12 cellular contexts compared by ENCODE assay signal in the genomic region with DNA sequence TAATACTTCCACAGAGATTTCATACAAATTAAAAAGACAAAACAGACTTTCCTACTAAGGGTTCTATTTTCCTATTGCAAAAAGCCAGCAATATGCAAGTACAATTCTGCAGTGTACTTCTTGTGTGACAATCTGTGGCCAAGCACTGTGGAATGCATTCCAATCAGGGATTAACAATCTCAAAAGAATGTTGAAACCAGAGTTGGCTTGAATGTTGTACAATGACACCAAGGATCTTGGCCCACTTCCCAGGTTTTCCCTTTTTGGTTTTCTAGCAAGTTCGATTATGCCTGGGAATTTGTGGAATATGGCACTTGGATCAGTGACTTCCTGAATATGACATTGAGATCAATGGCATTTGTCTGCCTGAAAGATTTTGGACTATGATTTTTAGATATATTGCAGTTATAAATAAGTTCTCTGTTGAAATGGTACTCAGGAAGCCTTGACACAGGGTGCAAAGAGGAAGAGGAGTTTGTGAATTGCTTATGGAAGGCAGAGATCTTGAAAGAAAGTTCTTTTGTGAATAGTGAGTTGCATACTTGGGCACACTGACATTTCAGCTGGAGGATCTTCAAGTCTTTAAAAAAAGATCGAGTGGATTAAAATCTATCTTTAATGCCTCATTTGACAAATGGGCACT.
DNase-seq lines count a peak whose midpoint lies in the region; ATAC-seq, FAIRE-seq and TF ChIP-seq lines count a peak whose summit lies in the region.
"Had no signal": no experiment of that assay in that cellular context is flagged by ENCODE, and none has a peak within 500 bp of the region (broad histone marks: within the 10 kb centered on the region; RNA-seq: fewer than 3 reads in every experiment).

No MANE protein-coding gene starts in this region.

- DNase-seq in IMR-90 (peak; percentile 88), choroid plexus epithelial cell (ENCODE audit: low read depth) (peak; percentile 83), HepG2 (ENCODE audit: low spot score) (peak; percentile 69), thoracic aorta (ENCODE audit: low spot score) (no peak), NCI-H2196 (lab: John Stamatoyannopoulos, UW; ENCODE audit: unreplicated experiment) (no peak), AML-193 (lab: John Stamatoyannopoulos, UW) (no peak)
- DNase-seq: activated CD8-positive, alpha-beta memory T cell treated with anti-CD3 and anti-CD28 coated beads, Interleukin-2, amount 50 U/mL, for 48 hours; endodermal cell had no signal

- peak overlapping the region; percentile 35; the same call in 1 of the 2 replicates for H3K27ac ChIP-seq in IMR-90 (ENCODE audit: insufficient read depth, low read length)
- H3K27ac ChIP-seq in HepG2 (ENCODE audit: extremely low read length, insufficient read depth, low read length): no peak overlapping the region
- H3K27ac ChIP-seq in thoracic aorta: peak overlapping the region in 1 of 2 donors; percentile 6
- H3K27ac ChIP-seq: parathyroid adenoma had no signal

- TF ChIP-seq EP300 in HepG2 (IDR thresholded peaks at IDR 0.05; ENCODE audit: low read depth in 2 of 2, low read length in 2 of 2): no peak
- no peak for TF ChIP-seq EP300 in HepG2 (CRISPR knock-in tag; IDR thresholded peaks at IDR 0.05; ENCODE audit: borderline replicate concordance)

- no peaks in the 10 kb centered on the region for H3K36me3 ChIP-seq in IMR-90 (ENCODE audit: control insufficient read depth, insufficient read depth, low read length)
- H3K36me3 ChIP-seq in HepG2 (replicated peaks in 1 of 2; ENCODE audit: control insufficient read depth in 1 of 2, insufficient read depth in 2 of 2, low read length in 2 of 2): no peaks in the 10 kb centered on the region
- no peaks in the 10 kb centered on the region for H3K36me3 ChIP-seq in thoracic aorta

- 0% methylated on average over 1 of the region's 2 CpGs; no CpG with 5 or more reads in 1 of the 2 experiments for WGBS in IMR-90 (ENCODE audit: extremely low coverage in 2 of 2, insufficient read length in 1 of 2), 2 experiments
- whole genome bisulfite sequencing in HepG2 (ENCODE audit: low lambda C conversion rate): 60% methylated on average over 2 of the region's 2 CpGs

- H2AFZ ChIP-seq in IMR-90 (replicated peaks; ENCODE audit: low read length, poor library complexity): no peak overlapping the region
- no peak overlapping the region for H2AFZ ChIP-seq in HepG2 (ENCODE audit: low read length)
- H2AFZ ChIP-seq: parathyroid adenoma had no signal

- H3K56ac ChIP-seq in IMR-90 (ENCODE audit: extremely low read depth, insufficient read depth, low read length): peak overlapping the region; percentile 30

- H3K27me3 ChIP-seq in IMR-90 (ENCODE audit: control insufficient read depth, insufficient read depth, low read length) (no peaks in the 10 kb centered on the region), HepG2 (ENCODE audit: control insufficient read depth in 1 of 2, insufficient read depth in 2 of 2, low read length in 2 of 2) (no peaks in the 10 kb centered on the region), thoracic aorta (replicated peaks; ENCODE audit: insufficient read depth) (no peaks in the 10 kb centered on the region)

- H3K79me1 ChIP-seq in IMR-90 (ENCODE audit: low read depth in 1 of 2, low read length in 2 of 2): no peaks in the 10 kb centered on the region; a peak in 1 of 4 replicates

- peak overlapping the region; percentile 72 for H3K14ac ChIP-seq in IMR-90 (replicated peaks; ENCODE audit: low read depth, low read length)

- H3K9me1 ChIP-seq in IMR-90 (ENCODE audit: insufficient read depth, low read length): peaks cover 7% of the 10 kb centered on the region; the same call in 1 of the 2 replicates

- peak overlapping the region; percentile 89 for H2BK5ac ChIP-seq in IMR-90 (ENCODE audit: low read depth, low read length, poor library complexity, severe bottlenecking)

- H3K79me2 ChIP-seq in HepG2 (ENCODE audit: insufficient read depth, low read length): no peaks in the 10 kb centered on the region
- H3K79me2 ChIP-seq: parathyroid adenoma had no signal

- CTCF ChIA-PET in IMR-90 (lab: Yijun Ruan, JAX): interaction anchor here (0.6 kb wide), 1 partner anchor 110 kb away, joined by 3 read pairs; no protein-coding TSS in a partner anchor
- CTCF ChIA-PET in HepG2 (lab: Yijun Ruan, JAX; ENCODE audit: low intra/inter-chr PET ratio, low total read pairs): no interaction called here

- BruUV-seq in IMR-90 (replicated peaks; lab: Mats Ljungman, UMichigan) (no TSS peak), HepG2 (replicated peaks; lab: Mats Ljungman, UMichigan) (no TSS peak)

- H4K8ac ChIP-seq in IMR-90 (ENCODE audit: low read depth in 2 of 2, low read length in 2 of 2): peak overlapping the region; percentile 9 to 43; a peak in 2 of 4 replicates

- H3K23ac ChIP-seq in IMR-90 (ENCODE audit: low read depth, low read length): 0 out of 2 replicates have a peak overlapping the region, but pooled peaks have one; percentile 4

- H3K4me1 ChIP-seq in IMR-90 (ENCODE audit: control insufficient read depth, insufficient read depth, low read length): peaks cover 14% of the 10 kb centered on the region
- peaks cover 17% of the 10 kb centered on the region for H3K4me1 ChIP-seq in HepG2 (ENCODE audit: insufficient read depth, low read length)
- peaks cover 20 to 47% of the 10 kb centered on the region in 2 donors for H3K4me1 ChIP-seq in thoracic aorta (ENCODE audit: control insufficient read depth in 1 of 2, low read depth in 2 of 2)

- peak overlapping the region; percentile 30 for H2BK120ac ChIP-seq in IMR-90 (ENCODE audit: low read depth, low read length)

- POLR2A ChIA-PET in IMR-90 (lab: Charles Lee; ENCODE audit: unreplicated experiment): no interaction called here
- POLR2A ChIA-PET in HepG2 (lab: Yijun Ruan, JAX): no interaction called here

- H2BK15ac ChIP-seq in IMR-90 (ENCODE audit: low read depth, low read length): peak overlapping the region; percentile 27; the same call in 1 of the 3 replicates

- no peak for FAIRE-seq in HepG2 (lab: Jason Lieb, UNC)
- FAIRE-seq: K562 had no signal

- peak overlapping the region; percentile 76 for H2BK20ac ChIP-seq in IMR-90 (ENCODE audit: low read depth, low read length)

- no peak for TF ChIP-seq CTCF in IMR-90 (conservative IDR thresholded peaks at IDR 0.05; ENCODE audit: low read depth, low read length)
- TF ChIP-seq CTCF in choroid plexus epithelial cell (conservative IDR thresholded peaks at IDR 0.05; ENCODE audit: low read depth, low read length): no peak
- TF ChIP-seq CTCF in HepG2 (CRISPR knock-in tag; IDR thresholded peaks at IDR 0.05): no peak
- TF ChIP-seq CTCF in thoracic aorta (IDR thresholded peaks at IDR 0.05): no peak

- dilution Hi-C loops in IMR-90 (cut with HindIII; ENCODE audit: low sequenced_read_pairs, unreplicated experiment): no loop called here

- H4K91ac ChIP-seq in IMR-90 (ENCODE audit: insufficient read depth, low read depth, low read length): peak overlapping the region; percentile 76; the same call in 1 of the 2 replicates

- TF ChIP-seq RAD21 in IMR-90 (IDR thresholded peaks at IDR 0.05; ENCODE audit: low read length): no peak
- TF ChIP-seq RAD21 in HepG2 (CRISPR knock-in tag; IDR thresholded peaks at IDR 0.05): no peak

- H3K9me3 ChIP-seq in IMR-90 (ENCODE audit: control insufficient read depth, insufficient read depth, low read length): no peaks in the 10 kb centered on the region
- no peaks in the 10 kb centered on the region for H3K9me3 ChIP-seq in HepG2 (ENCODE audit: low read length)
- H3K9me3 ChIP-seq in thoracic aorta: no peaks in the 10 kb centered on the region

- intact Hi-C loops in IMR-90 (cut with micrococcal nuclease): no loop called here
- intact Hi-C loops in HepG2 (cut with micrococcal nuclease; ENCODE audit: unreplicated experiment): no loop called here

- peak overlapping the region; percentile 71; the same call in 1 of the 2 replicates for H3K18ac ChIP-seq in IMR-90 (ENCODE audit: low read depth, low read length)

- H3K4me2 ChIP-seq in IMR-90 (ENCODE audit: low read depth, low read length) (peak overlapping the region; percentile 52; the same call in 1 of the 2 replicates), HepG2 (ENCODE audit: low read depth, low read length) (no peak overlapping the region)

- H3K9ac ChIP-seq in IMR-90 (ENCODE audit: low read depth, low read length) (no peak overlapping the region), HepG2 (ENCODE audit: insufficient read depth, low read depth, low read length) (no peak overlapping the region)
- H3K9ac ChIP-seq: parathyroid adenoma had no signal

- ATAC-seq in IMR-90 (ENCODE audit: low read depth) (peak; percentile 75), HepG2 (peak; percentile 64), thoracic aorta (ENCODE audit: insufficient number of reproducible peaks, low FRiP score, low read depth) (peak; percentile 69), HG03520 (IDR thresholded peaks at IDR 0.05; ENCODE audit: unreplicated experiment) (no peak), HG03571 (IDR thresholded peaks at IDR 0.05; ENCODE audit: unreplicated experiment) (no peak)
- ATAC-seq: K562 had no signal

- TF ChIP-seq POLR2A in IMR-90 (IDR thresholded peaks at IDR 0.05; ENCODE audit: low read depth, low read length): no peak
- TF ChIP-seq POLR2A in HepG2 (IDR thresholded peaks at IDR 0.05; ENCODE audit: insufficient read depth in 1 of 2, low read depth in 2 of 2, low read length in 2 of 2): no peak

- no peak overlapping the region for H2AK9ac ChIP-seq in IMR-90 (replicated peaks; ENCODE audit: low read depth, low read length, poor library complexity)

- H3K4me3 ChIP-seq in IMR-90 (ENCODE audit: insufficient read depth, low read depth, low read length): no peak overlapping the region
- no peak overlapping the region for H3K4me3 ChIP-seq in choroid plexus epithelial cell (ENCODE audit: low read depth, low read length)
- no peak overlapping the region for H3K4me3 ChIP-seq in HepG2 (replicated peaks in 1 of 3; ENCODE audit: insufficient read depth in 1 of 3, low read depth in 2 of 3, low read length in 3 of 3)
- no peak overlapping the region for H3K4me3 ChIP-seq in thoracic aorta
- H3K4me3 ChIP-seq: K562 had no signal

- H4K20me1 ChIP-seq in IMR-90 (ENCODE audit: insufficient read depth, low read length) (no peaks in the 10 kb centered on the region), HepG2 (ENCODE audit: insufficient read depth, low read length) (no peaks in the 10 kb centered on the region)

- H3K4ac ChIP-seq in IMR-90 (ENCODE audit: low read depth, low read length): peak overlapping the region; percentile 72

- in situ Hi-C loops in IMR-90 (cut with MboI; ENCODE audit: low sequenced_read_pairs) (no loop called here), HepG2 (cut with HindIII; ENCODE audit: extremely low pct_ligation_motif_present, low pct_unique_long_range_greater_than_20kb) (no loop called here)

- peak overlapping the region; percentile 44; the same call in 1 of the 2 replicates for H4K5ac ChIP-seq in IMR-90 (ENCODE audit: low read depth, low read length)

- no peak overlapping the region for H2AK5ac ChIP-seq in IMR-90 (ENCODE audit: low read depth, low read length)

TF ChIP-seq in IMR-90, 13 proteins besides CTCF, POLR2A, EP300 and RAD21 (continues in another document):
- TF ChIP-seq NFE2L2 (IDR thresholded peaks at IDR 0.05; ENCODE audit: low read depth, low read length): no peak
- TF ChIP-seq CEBPB (IDR thresholded peaks at IDR 0.05; ENCODE audit: low read depth, low read length): peak; percentile 48

TF ChIP-seq in HepG2, 621 proteins besides CTCF, POLR2A, EP300 and RAD21 (continues in another document):
- TF ChIP-seq CBFB (CRISPR knock-in tag; IDR thresholded peaks at IDR 0.05): no peak
- TF ChIP-seq HOXA9 (CRISPR knock-in tag; IDR thresholded peaks at IDR 0.05; ENCODE audit: borderline replicate concordance): no peak
- no peak for TF ChIP-seq MATR3 (CRISPR knock-in tag; IDR thresholded peaks at IDR 0.05)

Comparison
In these comparisons a context has a peak if more than half of its experiments do, and no peak if none do; other contexts are left out.
1. ATAC-seq: peak in IMR-90 (single experiment), HepG2 (single experiment) and thoracic aorta (single experiment); none in HG03520 (single experiment) and HG03571 (single experiment).
2. DNase-seq: peak in IMR-90 (single experiment), choroid plexus epithelial cell (single experiment) and HepG2 (single experiment); none in thoracic aorta (single experiment), NCI-H2196 (single experiment) and AML-193 (0 of 2).